In genomic region chr11:11483622-11484021, GRCh38 we compare ENCODE assay signal across 28 cellular contexts.
"Had no signal": no experiment of that assay in that cellular context is flagged by ENCODE, and none has a peak within 500 bp of the region (broad histone marks: within the 10 kb centered on the region; RNA-seq: fewer than 3 reads in every experiment).

No MANE protein-coding gene starts in this region.

- H3K4me3 ChIP-seq: body of pancreas, cardiac muscle cell, colonic mucosa, esophagus squamous epithelium had no signal

- H3K9me3 ChIP-seq: body of pancreas, colonic mucosa, esophagus squamous epithelium had no signal

- FAIRE-seq: endometrium, endothelial cell of umbilical vein had no signal

- H3K36me3 Mint-ChIP-seq: activated naive CD8-positive, alpha-beta T cell had no signal

- H3K27ac Mint-ChIP-seq: activated B cell treated with CpG ODN at 0.5 μM for 24 hours; activated CD8-positive, alpha-beta T cell treated with anti-CD3 and anti-CD28 coated beads for 36 hours; activated naive CD8-positive, alpha-beta T cell; activated T-helper 17 cell treated with anti-CD3 and anti-CD28 coated beads, Interleukin-2, amount 50 U/mL, for 72 hours had no signal

- H3K36me3 ChIP-seq: cardiac muscle cell, colonic mucosa, esophagus squamous epithelium had no signal

- H3K4me1 ChIP-seq: body of pancreas, colonic mucosa had no signal

- H3K4me3 Mint-ChIP-seq: activated B cell treated with CpG ODN at 0.5 μM for 24 hours; activated CD8-positive, alpha-beta T cell treated with anti-CD3 and anti-CD28 coated beads for 36 hours; activated naive CD8-positive, alpha-beta T cell; activated T-cell treated with anti-CD3 and anti-CD28 coated beads, Interleukin-2, amount 50 U/mL, for 4 hours; activated T-helper 17 cell treated with anti-CD3 and anti-CD28 coated beads, Interleukin-2, amount 50 U/mL, for 72 hours had no signal

- H3K27me3 ChIP-seq: body of pancreas, cardiac muscle cell, colonic mucosa, esophagus squamous epithelium had no signal

- ATAC-seq: activated CD4-positive, CD25-positive, alpha-beta regulatory T cell treated with anti-CD3 and anti-CD28 coated beads, Interleukin-2, amount 50 U/mL, for 24 hours; activated CD8-positive, alpha-beta T cell treated with anti-CD3 and anti-CD28 coated beads for 36 hours; activated T-cell treated with anti-CD3 and anti-CD28 coated beads, Interleukin-2, amount 50 U/mL, for 4 hours; activated T-helper 17 cell treated with anti-CD3 and anti-CD28 coated beads, Interleukin-2, amount 50 U/mL, for 72 hours; body of pancreas had no signal

- H3K9me3 Mint-ChIP-seq: activated B cell treated with CpG ODN at 0.5 μM for 24 hours; activated CD8-positive, alpha-beta T cell treated with anti-CD3 and anti-CD28 coated beads for 36 hours; activated T-cell treated with anti-CD3 and anti-CD28 coated beads, Interleukin-2, amount 50 U/mL, for 4 hours; activated T-helper 17 cell treated with anti-CD3 and anti-CD28 coated beads, Interleukin-2, amount 50 U/mL, for 72 hours had no signal

- H3K4me1 Mint-ChIP-seq: activated B cell treated with CpG ODN at 0.5 μM for 24 hours; activated T-helper 17 cell treated with anti-CD3 and anti-CD28 coated beads, Interleukin-2, amount 50 U/mL, for 72 hours had no signal

- DNase-seq: activated B cell treated with CpG ODN at 0.5 μM for 24 hours; activated CD4-positive, alpha-beta T cell treated with anti-CD3 and anti-CD28 coated beads for 48 hours; activated CD4-positive, alpha-beta T cell treated with anti-CD3 and anti-CD28 coated beads, Interleukin-2, amount 50 U/mL, for 1 hour; activated CD4-positive, alpha-beta T cell treated with anti-CD3 and anti-CD28 coated beads, Interleukin-2, amount 50 U/mL, for 48 hours; activated CD8-positive, alpha-beta memory T cell treated with anti-CD3 and anti-CD28 coated beads for 24 hours; activated CD8-positive, alpha-beta T cell treated with anti-CD3 and anti-CD28 coated beads for 36 hours; activated effector memory CD4-positive, alpha-beta T cell treated with Interleukin-2 at 50 U/mL for 16 hours; activated gamma-delta T cell treated with Interleukin-2 at 50 U/mL for 16 hours; activated naive CD4-positive, alpha-beta T cell treated with anti-CD3 and anti-CD28 coated beads, Interleukin-2, amount 50 U/mL, for 16 hours; activated naive CD4-positive, alpha-beta T cell treated with Interleukin-2 at 50 U/mL for 16 hours; activated T-cell treated with anti-CD3 and anti-CD28 coated beads, Interleukin-2, amount 50 U/mL, for 4 hours; amniotic stem cell; body of pancreas; central memory CD4-positive, alpha-beta T cell; cerebellar nuclear complex; colonic mucosa; effector CD8-positive, alpha-beta T cell; esophagus squamous epithelium; foreskin melanocyte; T-helper 2 cell had no signal

- H3K27me3 Mint-ChIP-seq: activated B cell treated with CpG ODN at 0.5 μM for 24 hours; activated CD8-positive, alpha-beta T cell treated with anti-CD3 and anti-CD28 coated beads for 36 hours had no signal

- H3K27ac ChIP-seq: body of pancreas, cardiac muscle cell, colonic mucosa, epithelial cell of prostate, esophagus squamous epithelium, VCaP had no signal
